ENCODE assay signal across 8 cellular contexts in the genomic region with DNA sequence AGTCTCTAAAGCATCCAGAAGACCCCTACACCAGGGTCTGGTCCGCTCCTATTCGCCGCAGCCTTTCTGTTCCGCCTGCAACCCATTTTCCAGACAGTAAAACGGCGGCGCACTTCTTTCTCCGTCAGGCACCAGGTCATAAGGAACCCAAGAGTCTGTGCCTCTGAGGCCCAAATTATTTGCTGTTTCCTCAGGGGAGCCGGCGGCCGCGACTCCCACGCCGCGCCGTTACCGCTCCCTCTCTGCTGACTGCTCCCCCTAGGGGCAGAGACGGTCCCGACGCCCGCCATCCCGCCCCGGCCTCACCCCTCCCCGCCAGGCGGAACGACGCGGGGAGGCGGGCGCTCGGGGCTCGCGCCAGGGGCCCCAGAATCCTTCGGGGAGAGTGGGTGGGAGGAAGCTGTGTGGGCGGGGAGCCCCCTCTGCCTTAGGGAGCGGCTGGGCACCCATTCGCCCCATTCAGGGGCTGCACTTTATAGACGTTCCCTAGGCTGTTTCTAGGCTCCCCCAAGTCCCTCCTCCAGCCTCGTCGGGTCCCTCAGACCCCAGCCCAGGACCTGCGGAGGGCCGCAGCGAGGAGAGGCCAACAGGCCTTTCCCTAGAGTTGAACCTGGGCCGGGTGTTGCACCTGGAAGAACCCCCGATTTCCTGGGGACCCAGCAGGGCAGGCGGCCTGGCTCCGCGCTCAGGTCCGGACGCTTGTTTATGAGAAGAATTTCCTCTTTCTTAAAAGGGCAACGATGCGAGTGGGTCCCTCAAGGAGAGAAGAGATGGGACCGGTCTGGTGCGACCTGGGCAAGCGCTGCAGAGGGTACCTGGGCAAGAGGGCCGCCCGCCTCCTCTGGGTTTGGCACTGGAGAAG. TPM values are rescaled to one million over a fixed set of nuclear protein-coding genes. Genes with fewer than 3 reads are reported as not detected.
DNase-seq lines count a peak whose midpoint lies in the region; ATAC-seq, FAIRE-seq and TF ChIP-seq lines count a peak whose summit lies in the region.

No MANE protein-coding gene starts in this region.

- peak overlapping the region; percentile 78 for H3K27ac Mint-ChIP-seq in Calu3 (ENCODE audit: unreplicated experiment)

- no TSS peak for BruUV-seq in Calu3 (replicated peaks; lab: Mats Ljungman, UMichigan)

- peak overlapping the region; percentile 97 for H3K9ac ChIP-seq in HUES48 (ENCODE audit: low read depth, low read length)

- intact Hi-C loops in Calu3 (cut with micrococcal nuclease; ENCODE audit: unreplicated experiment) = loop anchor here (2.0 to 10.0 kb wide), 3 partner anchors 95 to 211 kb away; partner anchors contain the start of genes AAMP and PNKD

- CTCF ChIA-PET in Calu3 (lab: Charles Lee) = interaction anchor here (0.6 to 1.9 kb wide), 13 partner anchors 9 to 126 kb away, joined by 3 to 12 read pairs (median 5); partner anchors contain the start of genes AAMP, CATIP and PNKD

- TF ChIP-seq CTCF in Calu3 (IDR thresholded peaks at IDR 0.05; ENCODE audit: unreplicated experiment) = peak; percentile 97

- H3K36me3 Mint-ChIP-seq in Calu3 (ENCODE audit: insufficient read depth, unreplicated experiment) = peaks cover 60% of the 10 kb centered on the region

- peak; percentile 21 for FAIRE-seq in endometrium (lab: Jason Lieb, UNC)

- H3K4me1 ChIP-seq in HUES48 (ENCODE audit: control insufficient read depth, insufficient read depth, low read length) (peaks cover 22% of the 10 kb centered on the region), mesodermal cell (ENCODE audit: control insufficient read depth, insufficient read depth, low read length, poor library complexity, severe bottlenecking) (peaks cover 6% of the 10 kb centered on the region)

- no peaks in the 10 kb centered on the region for H3K27me3 Mint-ChIP-seq in Calu3 (ENCODE audit: unreplicated experiment)

- peaks cover 26% of the 10 kb centered on the region for H3K4me1 Mint-ChIP-seq in Calu3 (ENCODE audit: low read depth, unreplicated experiment)

- H3K4me3 Mint-ChIP-seq in Calu3 (ENCODE audit: low read depth, unreplicated experiment) = peak overlapping the region; percentile 98

- H3K27ac ChIP-seq in HUES48 (ENCODE audit: low read depth, low read length) (peak overlapping the region; percentile 99), mesodermal cell (ENCODE audit: low read depth, low read length, severe bottlenecking) (peak overlapping the region; percentile 98)

- no peaks in the 10 kb centered on the region for H3K9me3 Mint-ChIP-seq in Calu3 (ENCODE audit: low read depth, unreplicated experiment)

- peaks cover 45% of the 10 kb centered on the region for H3K27me3 ChIP-seq in HUES48 (ENCODE audit: control insufficient read depth, insufficient read depth, low read length)

- no peaks in the 10 kb centered on the region for H3K9me3 ChIP-seq in HUES48 (ENCODE audit: control insufficient read depth, insufficient read depth, low read length)
- H3K9me3 ChIP-seq in mesodermal cell (ENCODE audit: control insufficient read depth, low read length) = no peaks in the 10 kb centered on the region

- 1% methylated on average over 29 to 35 of the region's 57 CpGs for WGBS in mesodermal cell (ENCODE audit: insufficient coverage in 2 of 2), 2 experiments

- H3K36me3 ChIP-seq in HUES48 (ENCODE audit: control insufficient read depth, insufficient read depth, low read length) (no peaks in the 10 kb centered on the region), mesodermal cell (ENCODE audit: control insufficient read depth, insufficient read depth, low read length) (no peaks in the 10 kb centered on the region)

- DNase-seq in Calu3 (peak; percentile 96), NOMO-1 treated with dmso at 0.1 percent for 144 hours (lab: John Stamatoyannopoulos, UW; ENCODE audit: unreplicated experiment) (peak; percentile 97)
- peak; percentile 77 for DNase-seq in activated CD8-positive, alpha-beta memory T cell treated with anti-CD3 and anti-CD28 coated beads, Interleukin-2, amount 50 U/mL, for 24 hours (ENCODE audit: extremely low read depth)
- DNase-seq in stimulated activated CD8-positive, alpha-beta memory T cell treated with anti-CD3 and anti-CD28 coated beads, Interleukin-15, amount 100 ng/mL, for 4 hours (ENCODE audit: low read depth in 2 of 2) = peak; percentile 88 to 89

- H3K4me3 ChIP-seq in HUES48 (ENCODE audit: low read depth, low read length) = peak overlapping the region; percentile 93
- peak overlapping the region; percentile 83 for H3K4me3 ChIP-seq in mesodermal cell (ENCODE audit: extremely low read depth, insufficient read depth, low read length, poor library complexity, severe bottlenecking)

- ATAC-seq in GM21423 (IDR thresholded peaks at IDR 0.05; ENCODE audit: unreplicated experiment) = peak; percentile 48

RNA-seq across cellular contexts. Expression of gene CTDSP1, which starts 3.6 kb away (rescaled TPM):
- total RNA-seq in Calu3 (2022) = 58.0 and 59.3 TPM in 2 replicates
- 49.6 TPM for polyA plus RNA-seq in mesodermal cell (2013, experiment 1 of 2)
- polyA plus RNA-seq in mesodermal cell (2013, experiment 2 of 2) = 48.4 TPM

RNA-seq across cellular contexts. Expression of gene SLC11A1, which starts 14.0 kb away (rescaled TPM):
- 0.12 TPM in 1 of 2 replicates, not detected in the other for total RNA-seq in Calu3 (2022)
- polyA plus RNA-seq in mesodermal cell (2013, experiment 1 of 2) = not detected
- polyA plus RNA-seq in mesodermal cell (2013, experiment 2 of 2) = 0.10 TPM

RNA-seq across cellular contexts. Expression of gene VIL1, which starts 22.9 kb away (rescaled TPM):
- 9.0 and 16.4 TPM in 2 replicates for total RNA-seq in Calu3 (2022)
- not detected for polyA plus RNA-seq in mesodermal cell (2013, experiment 1 of 2)
- polyA plus RNA-seq in mesodermal cell (2013, experiment 2 of 2) = not detected

RNA-seq across cellular contexts. Expression of gene CATIP, which starts 39.4 kb away (rescaled TPM):
- total RNA-seq in Calu3 (2022) = 0.71 TPM in 1 of 2 replicates, not detected in the other
- not detected for polyA plus RNA-seq in mesodermal cell (2013, experiment 1 of 2)
- 0.30 TPM for polyA plus RNA-seq in mesodermal cell (2013, experiment 2 of 2)

Comparison
In these comparisons a context has a peak if more than half of its experiments do, and no peak if none do; other contexts are left out.
1. Peak in every context shown above with its lines: DNase-seq, ATAC-seq, H3K4me3 ChIP-seq and H3K27ac ChIP-seq.